Comparison of ENCODE assay signal across 21 cellular contexts in genomic region chr5:149671544-149671943, GRCh38. TPM values are rescaled to one million over a fixed set of nuclear protein-coding genes. Genes with fewer than 3 reads are reported as not detected.
A peak's percentile ranks its signal among the peaks of the same experiment; 100 is the strongest.
DNase-seq lines count a peak whose midpoint lies in the region; ATAC-seq and TF ChIP-seq lines count a peak whose summit lies in the region.
"Had no signal": no experiment of that assay in that cellular context is flagged by ENCODE, and none has a peak within 500 bp of the region (broad histone marks: within the 10 kb centered on the region; RNA-seq: fewer than 3 reads in every experiment).

No MANE protein-coding gene starts in this region.

- no peak overlapping the region for H3K4me3 ChIP-seq in mammary epithelial cell (replicated peaks in 1 of 3; ENCODE audit: insufficient read depth in 1 of 3, low read depth in 2 of 3, low read length in 3 of 3)
- no peak overlapping the region for H3K4me3 ChIP-seq in muscle layer of duodenum (ENCODE audit: low read depth in 1 of 2, low read length in 2 of 2)
- H3K4me3 ChIP-seq: GM12878, HAP-1, ovary, sigmoid colon had no signal

- in situ Hi-C loops in mammary epithelial cell (cut with MboI; ENCODE audit: low sequenced_read_pairs in 2 of 2), result no loop called here

- ATAC-seq in CD4-positive, alpha-beta T cell (ENCODE audit: poor library complexity), result no peak
- no peak for ATAC-seq in GM21529 (IDR thresholded peaks at IDR 0.05; ENCODE audit: unreplicated experiment)
- ATAC-seq: activated CD8-positive, alpha-beta T cell treated with anti-CD3 and anti-CD28 coated beads, Interleukin-2, amount 10 ng/mL, durations not matched to agents 7 days and 5 days; GM12878; naive thymus-derived CD8-positive, alpha-beta T cell; stimulated activated naive CD8-positive, alpha-beta T cell treated with anti-CD3 and anti-CD28 coated beads, Interleukin-15, amount 100 ng/mL, for 72 hours had no signal

- peak overlapping the region; percentile 10 for H3K4me2 ChIP-seq in mammary epithelial cell (ENCODE audit: insufficient read depth, low read depth, low read length)

- no peaks in the 10 kb centered on the region for H3K4me1 Mint-ChIP-seq in CD4-positive, alpha-beta T cell (ENCODE audit: low read depth)
- H3K4me1 Mint-ChIP-seq: activated naive CD4-positive, alpha-beta T cell treated with anti-CD3 and anti-CD28 coated beads, Interleukin-2, amount 50 U/mL, for 24 hours had no signal

- dilution Hi-C loops in mammary epithelial cell (cut with HindIII; ENCODE audit: low sequenced_read_pairs), result no loop called here

- no peaks in the 10 kb centered on the region for H3K9me3 ChIP-seq in mammary epithelial cell (replicated peaks; ENCODE audit: insufficient read depth, low read length)
- H3K9me3 ChIP-seq in muscle layer of duodenum (ENCODE audit: control insufficient read depth in 1 of 2, low read length in 2 of 2), result peaks cover 3 to 5% of the 10 kb centered on the region in 2 donors
- H3K9me3 ChIP-seq in CD4-positive, alpha-beta T cell (ENCODE audit: control insufficient read depth, low read length), result peaks cover 15% of the 10 kb centered on the region
- H3K9me3 ChIP-seq: ovary, sigmoid colon had no signal

- no peak overlapping the region for H2AFZ ChIP-seq in mammary epithelial cell (ENCODE audit: low read depth, low read length)

- H3K9me3 Mint-ChIP-seq in CD4-positive, alpha-beta T cell, result peaks cover 7% of the 10 kb centered on the region

- intact Hi-C loops in mammary epithelial cell (cut with micrococcal nuclease), result no loop called here
- intact Hi-C loops in CD4-positive, alpha-beta T cell (cut with DNase I, micrococcal nuclease), result no loop called here

- H3K27me3 ChIP-seq in mammary epithelial cell (ENCODE audit: insufficient read depth, low read length) (no peaks in the 10 kb centered on the region), muscle layer of duodenum (ENCODE audit: low read depth, low read length) (no peaks in the 10 kb centered on the region)
- H3K27me3 ChIP-seq in CD4-positive, alpha-beta T cell (ENCODE audit: control insufficient read depth, insufficient read depth, low read length), result no peaks in the 10 kb centered on the region
- H3K27me3 ChIP-seq: ovary, sigmoid colon had no signal

- DNase-seq in DMS53 (lab: John Stamatoyannopoulos, UW), result peak; percentile 68
- DNase-seq in NCI-H2196 treated with DMSO at 0.1 percent for 48 hours (lab: John Stamatoyannopoulos, UW; ENCODE audit: unreplicated experiment), result peak; percentile 94
- DNase-seq in mammary epithelial cell, result peak; percentile 33
- DNase-seq in SW 1271 (lab: John Stamatoyannopoulos, UW), result no peak
- no peak for DNase-seq in CD4-positive, alpha-beta T cell
- DNase-seq: activated CD4-positive, CD25-positive, alpha-beta regulatory T cell; activated CD8-positive, alpha-beta T cell treated with anti-CD3 and anti-CD28 coated beads, Interleukin-2, amount 10 ng/mL, durations not matched to agents 7 days and 5 days; activated T-cell treated with anti-CD3 and anti-CD28 coated beads, Interleukin-2, amount 50 U/mL, for 48 hours; AML-193; naive thymus-derived CD8-positive, alpha-beta T cell; NCI-H1436 treated with DMSO at 0.1 percent for 48 hours; NCI-H510A; ovary; sigmoid colon; stimulated activated naive CD8-positive, alpha-beta T cell treated with anti-CD3 and anti-CD28 coated beads, Interleukin-15, amount 100 ng/mL, for 72 hours had no signal

- no peak overlapping the region for H3K27ac Mint-ChIP-seq in CD4-positive, alpha-beta T cell
- H3K27ac Mint-ChIP-seq: activated CD8-positive, alpha-beta T cell treated with anti-CD3 and anti-CD28 coated beads, Interleukin-2, amount 10 ng/mL, durations not matched to agents 7 days and 5 days; activated naive CD4-positive, alpha-beta T cell treated with anti-CD3 and anti-CD28 coated beads, Interleukin-2, amount 50 U/mL, for 24 hours; stimulated activated naive CD8-positive, alpha-beta T cell treated with anti-CD3 and anti-CD28 coated beads, Interleukin-15, amount 100 ng/mL, for 72 hours; type B pancreatic cell had no signal

- H3K27me3 Mint-ChIP-seq in CD4-positive, alpha-beta T cell, result peaks cover 14% of the 10 kb centered on the region

- CTCF ChIA-PET in mammary epithelial cell (lab: Charles Lee; ENCODE audit: low non-redundant PET), result no interaction called here
- CTCF ChIA-PET in CD4-positive, alpha-beta T cell (lab: Charles Lee), result no interaction called here

- BruUV-seq in mammary epithelial cell (replicated peaks; lab: Mats Ljungman, UMichigan), result no TSS peak

- H3K36me3 ChIP-seq in mammary epithelial cell (ENCODE audit: insufficient read depth, low read length) (no peaks in the 10 kb centered on the region), muscle layer of duodenum (ENCODE audit: control insufficient read depth in 1 of 2, insufficient read depth in 2 of 2, low read length in 2 of 2) (no peaks in the 10 kb centered on the region)
- H3K36me3 ChIP-seq: HAP-1, ovary, sigmoid colon had no signal

- H3K4me1 ChIP-seq in mammary epithelial cell (ENCODE audit: insufficient read depth, low read length) (no peaks in the 10 kb centered on the region), muscle layer of duodenum (ENCODE audit: control insufficient read depth in 1 of 2, insufficient read depth in 2 of 2, low read length in 2 of 2) (peaks cover under 1 to 4% of the 10 kb centered on the region in 2 donors)
- H3K4me1 ChIP-seq: HAP-1 had no signal

- H3K79me2 ChIP-seq in mammary epithelial cell (ENCODE audit: insufficient read depth, low read length), result no peaks in the 10 kb centered on the region

- no peak for TF ChIP-seq CTCF in mammary epithelial cell (conservative IDR thresholded peaks at IDR 0.05 in 1 of 2, IDR thresholded peaks at IDR 0.05 in 1 of 2; ENCODE audit: extremely low read depth in 1 of 2, insufficient read depth in 1 of 2, low read depth in 1 of 2, low read length in 2 of 2)
- no peak for TF ChIP-seq CTCF in CD4-positive, alpha-beta T cell (IDR thresholded peaks at IDR 0.05)

- no peak overlapping the region for H3K27ac ChIP-seq in mammary epithelial cell (ENCODE audit: insufficient read depth, low read depth, low read length)
- H3K27ac ChIP-seq in muscle layer of duodenum (ENCODE audit: low read length), result peak overlapping the region; percentile 2
- no peak overlapping the region for H3K27ac ChIP-seq in CD4-positive, alpha-beta T cell (ENCODE audit: low read depth, low read length)
- H3K27ac ChIP-seq: ovary, sigmoid colon had no signal

- H3K36me3 Mint-ChIP-seq in CD4-positive, alpha-beta T cell (ENCODE audit: low read depth), result peaks cover 10% of the 10 kb centered on the region
- H3K36me3 Mint-ChIP-seq: type B pancreatic cell had no signal

- H3K4me3 Mint-ChIP-seq in CD4-positive, alpha-beta T cell, result no peak overlapping the region
- H3K4me3 Mint-ChIP-seq: activated CD8-positive, alpha-beta T cell treated with anti-CD3 and anti-CD28 coated beads, Interleukin-2, amount 10 ng/mL, durations not matched to agents 7 days and 5 days; activated naive CD4-positive, alpha-beta T cell treated with anti-CD3 and anti-CD28 coated beads, Interleukin-2, amount 50 U/mL, for 24 hours; naive thymus-derived CD8-positive, alpha-beta T cell; stimulated activated naive CD8-positive, alpha-beta T cell treated with anti-CD3 and anti-CD28 coated beads, Interleukin-15, amount 100 ng/mL, for 72 hours; type B pancreatic cell had no signal

- no peak overlapping the region for H3K9ac ChIP-seq in mammary epithelial cell (ENCODE audit: insufficient read depth, low read length)

- POLR2A ChIA-PET in CD4-positive, alpha-beta T cell (lab: Charles Lee), result no interaction called here

- WGBS in mammary epithelial cell (ENCODE audit: low coverage, missing lambda C conversion rate), result 21% methylated on average over 5 of the region's 5 CpGs

- H4K20me1 ChIP-seq in mammary epithelial cell (ENCODE audit: insufficient read depth, low read length), result no peaks in the 10 kb centered on the region

RNA-seq across cellular contexts. Expression of gene PPARGC1B, which starts 58.6 kb away (rescaled TPM):
- 1 to 10 TPM; 4.2 to 7.0 TPM for total RNA-seq in mammary epithelial cell
- polyA plus RNA-seq in mammary epithelial cell, result 2.0 TPM
- polyA minus RNA-seq in mammary epithelial cell, result 9.0 TPM
- 1 to 10 TPM; 1.8 to 2.3 TPM for total RNA-seq in CD4-positive, alpha-beta T cell

Comparison
In these comparisons a context has a peak if more than half of its experiments do, and no peak if none do; other contexts are left out.
1. DNase-seq: peak in DMS53 (single experiment), NCI-H2196 treated with DMSO at 0.1 percent for 48 hours (single experiment) and mammary epithelial cell (single experiment); none in SW 1271 (0 of 2) and CD4-positive, alpha-beta T cell (0 of 10).